1 cellular context compared by ENCODE assay signal in genomic region chr1:26571381-26571780, GRCh38.
TF ChIP-seq lines count a peak whose summit lies in the region.

No MANE protein-coding gene starts in this region.

TF ChIP-seq in IMR-90, 13 proteins besides CTCF, POLR2A, EP300 and RAD21:
- TF ChIP-seq CHD1 (IDR thresholded peaks at IDR 0.05; ENCODE audit: low read depth, low read length) (no peak), SMC3 (IDR thresholded peaks at IDR 0.05; ENCODE audit: low read depth, low read length) (no peak), FOS (IDR thresholded peaks at IDR 0.05; ENCODE audit: low read depth, low read length) (no peak), MAZ (IDR thresholded peaks at IDR 0.05; ENCODE audit: borderline replicate concordance, low read depth, low read length) (no peak), RFX5 (IDR thresholded peaks at IDR 0.05; ENCODE audit: low read depth, low read length) (no peak), RCOR1 (IDR thresholded peaks at IDR 0.05; ENCODE audit: insufficient replicate concordance, low read length) (no peak), MAFK (IDR thresholded peaks at IDR 0.05; ENCODE audit: low read depth, low read length) (no peak), ELK1 (IDR thresholded peaks at IDR 0.05; ENCODE audit: borderline replicate concordance, low read depth, low read length) (no peak), USF2 (IDR thresholded peaks at IDR 0.05; ENCODE audit: low read depth, low read length) (no peak), NFE2L2 (IDR thresholded peaks at IDR 0.05; ENCODE audit: low read depth, low read length) (no peak), CEBPB (IDR thresholded peaks at IDR 0.05; ENCODE audit: low read depth, low read length) (no peak), MXI1 (IDR thresholded peaks at IDR 0.05; ENCODE audit: borderline replicate concordance, low read depth, low read length) (no peak)
